Comparison of ENCODE assay signal across 9 cellular contexts in genomic region chr2:102618452-102619413, GRCh38. TPM values are rescaled to one million over a fixed set of nuclear protein-coding genes. Genes with fewer than 3 reads are reported as not detected.
DNase-seq lines count a peak whose midpoint lies in the region; ATAC-seq, FAIRE-seq and TF ChIP-seq lines count a peak whose summit lies in the region.
"Had no signal": no experiment of that assay in that cellular context is flagged by ENCODE, and none has a peak within 500 bp of the region (broad histone marks: within the 10 kb centered on the region; RNA-seq: fewer than 3 reads in every experiment).

No MANE protein-coding gene starts in this region.

- H3K4me3 ChIP-seq in MG63 (peak overlapping the region; percentile 39), bronchial epithelial cell (ENCODE audit: low read depth, low read length) (peak overlapping the region; percentile 39), lung (peak overlapping the region; percentile 47)

- TF ChIP-seq CTCF in bronchial epithelial cell (IDR thresholded peaks at IDR 0.05; ENCODE audit: insufficient read depth, low read length, severe bottlenecking): no peak
- no peak for TF ChIP-seq CTCF in lung (IDR thresholded peaks at IDR 0.05; ENCODE audit: control extremely low read depth, extremely low read depth)

- H3K36me3 ChIP-seq in MG63: no peaks in the 10 kb centered on the region
- H3K36me3 ChIP-seq in bronchial epithelial cell (ENCODE audit: control insufficient read depth, insufficient read depth, low read length): no peaks in the 10 kb centered on the region
- H3K36me3 ChIP-seq in lung (ENCODE audit: control insufficient read depth in 2 of 2, insufficient read depth in 2 of 2, low read length in 2 of 2): no peaks in the 10 kb centered on the region

- peaks cover 47% of the 10 kb centered on the region for H3K27me3 ChIP-seq in MG63
- peaks cover 27% of the 10 kb centered on the region for H3K27me3 ChIP-seq in bronchial epithelial cell (ENCODE audit: control insufficient read depth, insufficient read depth, low read length)
- no peaks in the 10 kb centered on the region for H3K27me3 ChIP-seq in lung (ENCODE audit: control insufficient read depth, insufficient read depth)

- DNase-seq in Caki2 (ENCODE audit: low read depth) (peak; percentile 81), MG63 (peak; percentile 10), bronchial epithelial cell (ENCODE audit: low read depth) (no peak), lung (ENCODE audit: low spot score) (peak; percentile 40), NCI-H1105 treated with DMSO at 0.1 percent for 48 hours (lab: John Stamatoyannopoulos, UW) (no peak)
- DNase-seq in stimulated activated naive CD8-positive, alpha-beta T cell treated with anti-CD3 and anti-CD28 coated beads, Interleukin-15, Interleukin-2, amounts not matched to agents 100 U/mL and 50 U/mL, for 24 hours: peak; percentile 31

- H3K4me1 ChIP-seq in lung (ENCODE audit: control insufficient read depth in 2 of 2, insufficient read depth in 2 of 2, low read length in 2 of 2): peaks cover 0 to 11% of the 10 kb centered on the region in 2 donors

- H3K27ac ChIP-seq in lung (ENCODE audit: low read depth in 1 of 2, low read length in 1 of 2): no peak overlapping the region

- in situ Hi-C loops in Caki2 (cut with HindIII; ENCODE audit: low pct_unique_long_range_greater_than_20kb, low sequenced_read_pairs): no loop called here

- no peak for FAIRE-seq in bronchial epithelial cell (lab: Jason Lieb, UNC)
- FAIRE-seq: islet of Langerhans had no signal

- WGBS in lung, 2 donors: 2 to 3% methylated on average over 51 to 59 of the region's 59 CpGs

- H3K9me3 ChIP-seq in MG63 (no peaks in the 10 kb centered on the region), lung (ENCODE audit: control insufficient read depth in 2 of 2, insufficient read depth in 1 of 2, low read length in 1 of 2) (peaks cover 0 to 2% of the 10 kb centered on the region in 2 donors)

- ATAC-seq in lung (ENCODE audit: insufficient read depth, low FRiP score): peak; percentile 56
- no peak for ATAC-seq in stimulated activated naive CD8-positive, alpha-beta T cell treated with anti-CD3 and anti-CD28 coated beads, Interleukin-15, Interleukin-2, amounts not matched to agents 100 U/mL and 50 U/mL, for 24 hours
- no peak for ATAC-seq in GM19455 (IDR thresholded peaks at IDR 0.05; ENCODE audit: unreplicated experiment)
- ATAC-seq in HG03457 (IDR thresholded peaks at IDR 0.05; ENCODE audit: unreplicated experiment): no peak

RNA-seq across cellular contexts. Expression of gene SLC9A2, which starts 0.6 kb away (rescaled TPM):
- 5.8 and 6.2 TPM in 2 replicates for total RNA-seq in Caki2 (2014; rRNA removed; shearing (Covaris generic); ENCODE audit: low replicate concordance)
- not detected in 2 replicates for total RNA-seq in MG63 (2014; rRNA removed; shearing (Covaris generic); ENCODE audit: low replicate concordance)
- total RNA-seq in bronchial epithelial cell: under 0.01 and 0.13 TPM in 2 replicates
- total RNA-seq in lung: under 1 TPM; 0.06 to 0.52 TPM
- polyA plus RNA-seq in lung: under 1 TPM; 0.04 to 0.09 TPM

Comparison
In these comparisons a context has a peak if more than half of its experiments do, and no peak if none do; other contexts are left out.
1. DNase-seq: peak in Caki2 (single experiment), MG63 (single experiment), lung (single experiment) and stimulated activated naive CD8-positive, alpha-beta T cell treated with anti-CD3 and anti-CD28 coated beads, Interleukin-15, Interleukin-2, amounts not matched to agents 100 U/mL and 50 U/mL, for 24 hours (single experiment); none in bronchial epithelial cell (single experiment) and NCI-H1105 treated with DMSO at 0.1 percent for 48 hours (single experiment).
2. Peak in every context shown above with its lines, with median percentiles within 50 percentile points of each other: H3K4me3 ChIP-seq.